15 cellular contexts compared by ENCODE assay signal in the genomic region with DNA sequence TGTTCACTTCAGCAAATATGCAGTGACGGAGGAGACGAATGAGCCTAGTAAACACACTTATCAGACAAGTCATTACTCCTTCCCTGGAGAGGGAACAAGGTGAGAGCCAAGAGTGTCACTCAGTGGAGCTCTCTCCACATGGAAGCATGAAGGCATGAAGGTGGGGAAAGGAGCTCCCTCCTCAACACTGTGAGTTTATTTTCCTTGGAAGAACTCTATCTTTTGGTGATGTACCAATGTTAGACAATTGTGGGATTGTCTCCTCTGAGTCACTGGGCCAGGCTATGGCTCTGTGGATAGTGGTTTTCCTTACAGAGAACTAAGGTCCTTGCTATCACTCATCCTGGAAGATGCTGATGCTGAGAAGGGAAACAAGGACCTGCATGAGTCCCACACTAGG.
DNase-seq lines count a peak whose midpoint lies in the region; ATAC-seq and TF ChIP-seq lines count a peak whose summit lies in the region.
"Had no signal": no experiment of that assay in that cellular context is flagged by ENCODE, and none has a peak within 500 bp of the region (broad histone marks: within the 10 kb centered on the region; RNA-seq: fewer than 3 reads in every experiment).

No MANE protein-coding gene starts in this region.

- 48 to 54% methylated on average over 2 of the region's 2 CpGs for WGBS in GM23248 (ENCODE audit: low coverage in 1 of 2, low lambda C conversion rate in 2 of 2, missing lambda C conversion rate in 2 of 2), 2 experiments
- WGBS in IMR-90 (ENCODE audit: extremely low coverage in 2 of 2, insufficient read length in 1 of 2), 2 experiments: no CpG with 5 or more reads among the region's 2 CpGs

- no peak for TF ChIP-seq POLR2A in IMR-90 (IDR thresholded peaks at IDR 0.05; ENCODE audit: low read depth, low read length)

- H3K23ac ChIP-seq in IMR-90 (ENCODE audit: low read depth, low read length): no peak overlapping the region

- H3K79me2 ChIP-seq in GM23248 (ENCODE audit: insufficient read depth) (no peaks in the 10 kb centered on the region), MM.1S (ENCODE audit: low read length) (no peaks in the 10 kb centered on the region)

- CTCF ChIA-PET in IMR-90 (lab: Yijun Ruan, JAX): no interaction called here

- H3K18ac ChIP-seq in IMR-90 (ENCODE audit: low read depth, low read length): no peak overlapping the region

- POLR2A ChIA-PET in IMR-90 (lab: Charles Lee; ENCODE audit: unreplicated experiment): no interaction called here

- H4K91ac ChIP-seq in IMR-90 (ENCODE audit: insufficient read depth, low read depth, low read length): no peak overlapping the region

- H3K27ac ChIP-seq in GM23248 (no peak overlapping the region), IMR-90 (ENCODE audit: insufficient read depth, low read length) (no peak overlapping the region), foreskin keratinocyte (no peak overlapping the region), substantia nigra (ENCODE audit: low read depth, low read length, poor library complexity, severe bottlenecking) (no peak overlapping the region), MM.1S (ENCODE audit: low read length) (no peak overlapping the region)

- H2BK120ac ChIP-seq in IMR-90 (ENCODE audit: low read depth, low read length): no peak overlapping the region

- H3K9me2 ChIP-seq in GM23248 (ENCODE audit: insufficient read depth) (no peaks in the 10 kb centered on the region), MM.1S (replicated peaks; ENCODE audit: insufficient read depth, low read length) (no peaks in the 10 kb centered on the region)

- H3K9me3 ChIP-seq in GM23248 (ENCODE audit: low read depth) (no peaks in the 10 kb centered on the region), IMR-90 (ENCODE audit: control insufficient read depth, insufficient read depth, low read length) (peaks cover 2% of the 10 kb centered on the region; the same call in 1 of the 2 replicates), MM.1S (replicated peaks; ENCODE audit: insufficient read depth, low read length) (no peaks in the 10 kb centered on the region)

- dilution Hi-C loops in IMR-90 (cut with HindIII; ENCODE audit: low sequenced_read_pairs, unreplicated experiment): no loop called here

- H4K8ac ChIP-seq in IMR-90 (ENCODE audit: low read depth in 2 of 2, low read length in 2 of 2): no peak overlapping the region

- TF ChIP-seq CTCF in IMR-90 (conservative IDR thresholded peaks at IDR 0.05; ENCODE audit: low read depth, low read length) (no peak), foreskin keratinocyte (conservative IDR thresholded peaks at IDR 0.05) (no peak), MM.1S (IDR thresholded peaks at IDR 0.05; ENCODE audit: low read length) (no peak)

- H3K4me3 ChIP-seq in GM23248 (no peak overlapping the region), IMR-90 (ENCODE audit: insufficient read depth, low read depth, low read length) (no peak overlapping the region), MM.1S (ENCODE audit: low read length) (no peak overlapping the region)
- H3K4me3 ChIP-seq: GM12878 had no signal

- H3F3A ChIP-seq in GM23248 (ENCODE audit: insufficient read depth) (no peaks in the 10 kb centered on the region), MM.1S (ENCODE audit: insufficient read depth, low read length) (no peaks in the 10 kb centered on the region)

- no peak overlapping the region for H3K56ac ChIP-seq in IMR-90 (ENCODE audit: extremely low read depth, insufficient read depth, low read length)

- H2AK9ac ChIP-seq in IMR-90 (replicated peaks; ENCODE audit: low read depth, low read length, poor library complexity): no peak overlapping the region

- H2BK15ac ChIP-seq in IMR-90 (ENCODE audit: low read depth, low read length): no peak overlapping the region

- H3K79me1 ChIP-seq in IMR-90 (ENCODE audit: low read depth in 1 of 2, low read length in 2 of 2): no peaks in the 10 kb centered on the region

- no peak overlapping the region for H3K9ac ChIP-seq in GM23248
- H3K9ac ChIP-seq in IMR-90 (ENCODE audit: low read depth, low read length): no peak overlapping the region
- H3K9ac ChIP-seq in MM.1S (ENCODE audit: low read length): no peak overlapping the region

- no peak overlapping the region for H2AK5ac ChIP-seq in IMR-90 (ENCODE audit: low read depth, low read length)

- H3K27me3 ChIP-seq in GM23248 (replicated peaks; ENCODE audit: insufficient read depth) (no peaks in the 10 kb centered on the region), IMR-90 (ENCODE audit: control insufficient read depth, insufficient read depth, low read length) (0 out of 2 replicates have a peak, but pooled peaks cover 1% of the 10 kb centered on the region), foreskin keratinocyte (no peaks in the 10 kb centered on the region), MM.1S (replicated peaks; ENCODE audit: insufficient read depth, low read length) (no peaks in the 10 kb centered on the region)

- no TSS peak for BruUV-seq in IMR-90 (replicated peaks; lab: Mats Ljungman, UMichigan)

- TF ChIP-seq RAD21 in IMR-90 (IDR thresholded peaks at IDR 0.05; ENCODE audit: low read length): no peak

- 0 out of 2 replicates have a peak, but pooled peaks have one; percentile 11 for ATAC-seq in IMR-90 (ENCODE audit: low read depth)
- peak; percentile 32 for ATAC-seq in foreskin keratinocyte
- no peak for ATAC-seq in left lobe of liver
- ATAC-seq: GM12878 had no signal

- DNase-seq in GM23248 (peak; percentile 15), IMR-90 (peak; percentile 23), astrocyte of the hippocampus (ENCODE audit: low read depth, low spot score) (peak; percentile 5), foreskin keratinocyte (no peak), substantia nigra (lab: John Stamatoyannopoulos, UW) (no peak), left lobe of liver (ENCODE audit: low spot score) (no peak), MM.1S (no peak)
- DNase-seq: C1 segment of cervical spinal cord; Calu3; CD4-positive, alpha-beta T cell; DMS 273 treated with DMSO at 0.1 percent for 48 hours; DMS79; HCEC 1CT; HFFc6 had no signal

- no peak overlapping the region for H3K4ac ChIP-seq in IMR-90 (ENCODE audit: low read depth, low read length)

- H2AFZ ChIP-seq in GM23248: no peak overlapping the region
- H2AFZ ChIP-seq in IMR-90 (replicated peaks; ENCODE audit: low read length, poor library complexity): no peak overlapping the region
- no peak overlapping the region for H2AFZ ChIP-seq in MM.1S (ENCODE audit: low read length)

- no peaks in the 10 kb centered on the region for H4K20me1 ChIP-seq in GM23248 (ENCODE audit: insufficient read depth)
- H4K20me1 ChIP-seq in IMR-90 (ENCODE audit: insufficient read depth, low read length): no peaks in the 10 kb centered on the region
- no peaks in the 10 kb centered on the region for H4K20me1 ChIP-seq in MM.1S (ENCODE audit: insufficient read depth, low read length)

- H2BK5ac ChIP-seq in IMR-90 (ENCODE audit: low read depth, low read length, poor library complexity, severe bottlenecking): no peak overlapping the region

- H3K4me2 ChIP-seq in GM23248 (ENCODE audit: unreplicated experiment): no peak overlapping the region
- H3K4me2 ChIP-seq in IMR-90 (ENCODE audit: low read depth, low read length): no peak overlapping the region
- no peak overlapping the region for H3K4me2 ChIP-seq in MM.1S (ENCODE audit: low read depth, low read length)

- no peak overlapping the region for H3K14ac ChIP-seq in IMR-90 (replicated peaks; ENCODE audit: low read depth, low read length)

- no peak overlapping the region for H4K5ac ChIP-seq in IMR-90 (ENCODE audit: low read depth, low read length)

- intact Hi-C loops in IMR-90 (cut with micrococcal nuclease): no loop called here

- no peak overlapping the region for H2BK20ac ChIP-seq in IMR-90 (ENCODE audit: low read depth, low read length)

- H3K9me1 ChIP-seq in IMR-90 (ENCODE audit: insufficient read depth, low read length): no peaks in the 10 kb centered on the region

- in situ Hi-C loops in GM23248 (cut with MboI): no loop called here
- in situ Hi-C loops in IMR-90 (cut with MboI; ENCODE audit: low sequenced_read_pairs): no loop called here

- H3K36me3 ChIP-seq in GM23248 (ENCODE audit: low read depth) (no peaks in the 10 kb centered on the region), IMR-90 (ENCODE audit: control insufficient read depth, insufficient read depth, low read length) (no peaks in the 10 kb centered on the region), MM.1S (replicated peaks; ENCODE audit: insufficient read depth, low read length) (no peaks in the 10 kb centered on the region)

- no peaks in the 10 kb centered on the region for H3K4me1 ChIP-seq in GM23248 (ENCODE audit: insufficient read depth)
- H3K4me1 ChIP-seq in IMR-90 (ENCODE audit: control insufficient read depth, insufficient read depth, low read length): no peaks in the 10 kb centered on the region
- no peaks in the 10 kb centered on the region for H3K4me1 ChIP-seq in foreskin keratinocyte
- H3K4me1 ChIP-seq in MM.1S (ENCODE audit: low read length): no peaks in the 10 kb centered on the region

TF ChIP-seq in IMR-90, 13 proteins besides CTCF, POLR2A, EP300 and RAD21 (continues in another document):
- TF ChIP-seq, protein P1, sequence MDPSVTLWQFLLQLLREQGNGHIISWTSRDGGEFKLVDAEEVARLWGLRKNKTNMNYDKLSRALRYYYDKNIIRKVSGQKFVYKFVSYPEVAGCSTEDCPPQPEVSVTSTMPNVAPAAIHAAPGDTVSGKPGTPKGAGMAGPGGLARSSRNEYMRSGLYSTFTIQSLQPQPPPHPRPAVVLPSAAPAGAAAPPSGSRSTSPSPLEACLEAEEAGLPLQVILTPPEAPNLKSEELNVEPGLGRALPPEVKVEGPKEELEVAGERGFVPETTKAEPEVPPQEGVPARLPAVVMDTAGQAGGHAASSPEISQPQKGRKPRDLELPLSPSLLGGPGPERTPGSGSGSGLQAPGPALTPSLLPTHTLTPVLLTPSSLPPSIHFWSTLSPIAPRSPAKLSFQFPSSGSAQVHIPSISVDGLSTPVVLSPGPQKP (IDR thresholded peaks at IDR 0.05; ENCODE audit: borderline replicate concordance, low read depth, low read length): no peak
- TF ChIP-seq, protein P2, sequence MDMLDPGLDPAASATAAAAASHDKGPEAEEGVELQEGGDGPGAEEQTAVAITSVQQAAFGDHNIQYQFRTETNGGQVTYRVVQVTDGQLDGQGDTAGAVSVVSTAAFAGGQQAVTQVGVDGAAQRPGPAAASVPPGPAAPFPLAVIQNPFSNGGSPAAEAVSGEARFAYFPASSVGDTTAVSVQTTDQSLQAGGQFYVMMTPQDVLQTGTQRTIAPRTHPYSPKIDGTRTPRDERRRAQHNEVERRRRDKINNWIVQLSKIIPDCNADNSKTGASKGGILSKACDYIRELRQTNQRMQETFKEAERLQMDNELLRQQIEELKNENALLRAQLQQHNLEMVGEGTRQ (IDR thresholded peaks at IDR 0.05; ENCODE audit: low read depth, low read length): no peak
- TF ChIP-seq FOS (IDR thresholded peaks at IDR 0.05; ENCODE audit: low read depth, low read length) (no peak), CEBPB (IDR thresholded peaks at IDR 0.05; ENCODE audit: low read depth, low read length) (no peak), CHD1 (IDR thresholded peaks at IDR 0.05; ENCODE audit: low read depth, low read length) (no peak), BHLHE40 (IDR thresholded peaks at IDR 0.05; ENCODE audit: low read depth, low read length) (no peak), RFX5 (IDR thresholded peaks at IDR 0.05; ENCODE audit: low read depth, low read length) (no peak), RCOR1 (IDR thresholded peaks at IDR 0.05; ENCODE audit: insufficient replicate concordance, low read length) (no peak), MAFK (IDR thresholded peaks at IDR 0.05; ENCODE audit: low read depth, low read length) (no peak)

Comparison
In these comparisons a context has a peak if more than half of its experiments do, and no peak if none do; other contexts are left out.
1. DNase-seq: peak in GM23248 (single experiment), IMR-90 (single experiment) and astrocyte of the hippocampus (single experiment); none in foreskin keratinocyte (0 of 2), substantia nigra (0 of 49), left lobe of liver (single experiment) and MM.1S (single experiment).